In genomic region chr22:24894998-24895397, GRCh38 we compare ENCODE assay signal across 9 cellular contexts. TPM values are rescaled to one million over a fixed set of nuclear protein-coding genes. Genes with fewer than 3 reads are reported as not detected.
A peak's percentile ranks its signal among the peaks of the same experiment; 100 is the strongest.
DNase-seq lines count a peak whose midpoint lies in the region; ATAC-seq and TF ChIP-seq lines count a peak whose summit lies in the region.
"Had no signal": no experiment of that assay in that cellular context is flagged by ENCODE, and none has a peak within 500 bp of the region (broad histone marks: within the 10 kb centered on the region; RNA-seq: fewer than 3 reads in every experiment).

No MANE protein-coding gene starts in this region.

- TF ChIP-seq POLR2A in gastroesophageal sphincter (IDR thresholded peaks at IDR 0.05), result no peak

- TF ChIP-seq EP300 in gastroesophageal sphincter (IDR thresholded peaks at IDR 0.05), result no peak

- TF ChIP-seq CTCF in gastroesophageal sphincter (IDR thresholded peaks at IDR 0.05), result no peak

- ATAC-seq in gastroesophageal sphincter (peak; percentile 76), HG02623 (IDR thresholded peaks at IDR 0.05; ENCODE audit: unreplicated experiment) (no peak), HG02571 (IDR thresholded peaks at IDR 0.05; ENCODE audit: unreplicated experiment) (no peak)

- no peaks in the 10 kb centered on the region for H3K9me3 ChIP-seq in gastroesophageal sphincter

- 17 to 25% methylated on average over 7 of the region's 7 CpGs for WGBS in gastroesophageal sphincter (ENCODE audit: low coverage in 1 of 2), 2 donors

- H3K36me3 ChIP-seq in gastroesophageal sphincter (peaks cover 0 to 11% of the 10 kb centered on the region in 2 donors), rectal smooth muscle tissue (ENCODE audit: control insufficient read depth, insufficient read depth, low read length) (no peaks in the 10 kb centered on the region)

- peaks cover 0 to 22% (median 13%) of the 10 kb centered on the region in 3 donors for H3K4me1 ChIP-seq in gastroesophageal sphincter
- peaks cover 7% of the 10 kb centered on the region for H3K4me1 ChIP-seq in rectal smooth muscle tissue (ENCODE audit: control insufficient read depth, insufficient read depth, low read length)

- H3K9ac ChIP-seq in rectal smooth muscle tissue (ENCODE audit: low read length), result no peak overlapping the region

- peak overlapping the region; percentile 48 to 91 (median 82) for H3K27ac ChIP-seq in gastroesophageal sphincter
- peak overlapping the region; percentile 5 for H3K27ac ChIP-seq in rectal smooth muscle tissue (ENCODE audit: low read depth, low read length)

- H3K27me3 ChIP-seq in gastroesophageal sphincter (no peaks in the 10 kb centered on the region), rectal smooth muscle tissue (ENCODE audit: control insufficient read depth, insufficient read depth, low read length) (no peaks in the 10 kb centered on the region)

- H3K4me3 ChIP-seq in gastroesophageal sphincter, result no peak overlapping the region
- H3K4me3 ChIP-seq in rectal smooth muscle tissue (ENCODE audit: low read length), result peak overlapping the region; percentile 4

- peak; percentile 59 for DNase-seq in ELF-1 (ENCODE audit: low read depth, low spot score)
- no peak for DNase-seq in cerebellar cortex (ENCODE audit: low spot score)
- DNase-seq in activated CD4-positive, alpha-beta T cell treated with anti-CD3 and anti-CD28 coated beads, Interleukin-2, amount 50 U/mL, for 1 hour, result no peak

TF ChIP-seq in PFSK-1, 5 proteins besides CTCF, POLR2A, EP300 and RAD21:
- TF ChIP-seq TAF1 (IDR thresholded peaks at IDR 0.05; ENCODE audit: borderline replicate concordance, insufficient read depth, low read length) (no peak; the same call in 1 of the 2 replicates), POLR2AphosphoS5 (IDR thresholded peaks at IDR 0.05; ENCODE audit: low read depth, low read length) (peak; percentile 32; the same call in 1 of the 2 replicates), FOXP2 (optimal IDR thresholded peaks at IDR 0.05; ENCODE audit: borderline replicate concordance, extremely low read depth, extremely low read length, insufficient read depth) (peak; percentile 80)

RNA-seq across cellular contexts. Expression of gene LHFPL7, which starts 51.5 kb away (rescaled TPM):
- not detected for polyA plus RNA-seq in PFSK-1 (2012; ENCODE audit: insufficient read length, low read depth)
- total RNA-seq in gastroesophageal sphincter, result 1 to 10 TPM in 1 of 4 donors, not detected in 3; 2.9 TPM
- total RNA-seq: H1 had no signal
- polyA plus RNA-seq: H1 had no signal

RNA-seq across cellular contexts. Expression of gene KIAA1671, which starts 57.5 kb away (rescaled TPM):
- 10.9 TPM for polyA plus RNA-seq in PFSK-1 (2012; ENCODE audit: insufficient read length, low read depth)
- 10 to 100 TPM; 20.9 to 41.8 (median 28.4) TPM for total RNA-seq in gastroesophageal sphincter
